ENCODE assay signal across 16 cellular contexts in the genomic region with DNA sequence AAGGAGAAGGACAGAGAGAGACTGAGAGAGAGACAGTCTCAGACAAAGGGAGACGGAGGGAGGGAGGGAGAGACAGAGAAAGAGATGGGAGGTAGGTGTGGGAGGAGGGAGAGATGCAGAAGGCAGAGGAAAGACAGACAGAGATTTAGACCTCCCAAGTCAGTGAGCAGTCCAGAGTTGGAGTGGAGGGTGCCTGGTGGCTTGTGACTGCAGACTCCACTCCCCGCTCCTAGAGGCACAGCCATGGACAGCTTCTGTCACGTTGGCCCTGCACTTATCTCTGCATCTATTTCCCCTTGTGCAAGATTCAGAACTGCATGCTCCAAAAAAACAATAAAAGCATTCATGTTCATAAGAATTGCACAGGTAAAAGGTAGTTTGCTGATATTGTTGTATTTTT. TPM values are rescaled to one million over a fixed set of nuclear protein-coding genes. Genes with fewer than 3 reads are reported as not detected.
DNase-seq lines count a peak whose midpoint lies in the region; ATAC-seq and TF ChIP-seq lines count a peak whose summit lies in the region.
"Had no signal": no experiment of that assay in that cellular context is flagged by ENCODE, and none has a peak within 500 bp of the region (broad histone marks: within the 10 kb centered on the region; RNA-seq: fewer than 3 reads in every experiment).

No MANE protein-coding gene starts in this region.

- peak overlapping the region; percentile 99 for H3K4me3 Mint-ChIP-seq in activated naive CD4-positive, alpha-beta T cell treated with anti-CD3 and anti-CD28 coated beads, Interleukin-2, amount 10 ng/mL, durations not matched to agents 7 days and 5 days
- H3K4me3 Mint-ChIP-seq in activated T-helper 1 cell treated with anti-CD3 and anti-CD28 coated beads, Interleukin-12 subunit alpha, Interleukin-12 subunit beta, Interleukin-2, Interleukin-4 antibody, amounts not matched to agents 30 ng/mL and 10 ng/mL and 1 ng/mL, durations not matched to agents 14 hours and 24 hours and 36 hours, result peak overlapping the region; percentile 99

- no peaks in the 10 kb centered on the region for H3K27me3 Mint-ChIP-seq in activated naive CD4-positive, alpha-beta T cell treated with anti-CD3 and anti-CD28 coated beads, Interleukin-2, amount 10 ng/mL, durations not matched to agents 7 days and 5 days
- no peaks in the 10 kb centered on the region for H3K27me3 Mint-ChIP-seq in activated T-helper 1 cell treated with anti-CD3 and anti-CD28 coated beads, Interleukin-12 subunit alpha, Interleukin-12 subunit beta, Interleukin-2, Interleukin-4 antibody, amounts not matched to agents 30 ng/mL and 10 ng/mL and 1 ng/mL, durations not matched to agents 14 hours and 24 hours and 36 hours (ENCODE audit: insufficient read depth)

- ATAC-seq in mucosa of descending colon, result peak; percentile 28
- ATAC-seq in GM21423 (IDR thresholded peaks at IDR 0.05; ENCODE audit: unreplicated experiment), result no peak
- ATAC-seq: gastrocnemius medialis had no signal

- no peak overlapping the region for H3K27ac ChIP-seq in prostate gland
- H3K27ac ChIP-seq: gastrocnemius medialis, left ventricle myocardium inferior, suprapubic skin, VCaP had no signal

- H3K4me1 ChIP-seq in mucosa of descending colon (ENCODE audit: low read depth) (no peaks in the 10 kb centered on the region), prostate gland (replicated peaks) (no peaks in the 10 kb centered on the region)
- H3K4me1 ChIP-seq: gastrocnemius medialis, left ventricle myocardium inferior, suprapubic skin had no signal

- no peaks in the 10 kb centered on the region for H3K9me3 Mint-ChIP-seq in activated naive CD4-positive, alpha-beta T cell treated with anti-CD3 and anti-CD28 coated beads, Interleukin-2, amount 10 ng/mL, durations not matched to agents 7 days and 5 days
- no peaks in the 10 kb centered on the region for H3K9me3 Mint-ChIP-seq in activated T-helper 1 cell treated with anti-CD3 and anti-CD28 coated beads, Interleukin-12 subunit alpha, Interleukin-12 subunit beta, Interleukin-2, Interleukin-4 antibody, amounts not matched to agents 30 ng/mL and 10 ng/mL and 1 ng/mL, durations not matched to agents 14 hours and 24 hours and 36 hours

- no peaks in the 10 kb centered on the region for H3K9me3 ChIP-seq in mucosa of descending colon
- H3K9me3 ChIP-seq in prostate gland, result no peaks in the 10 kb centered on the region
- H3K9me3 ChIP-seq: gastrocnemius medialis, left ventricle myocardium inferior, suprapubic skin had no signal

- 42% methylated on average over 3 of the region's 3 CpGs for WGBS in prostate gland

- peaks cover 79% of the 10 kb centered on the region for H3K36me3 Mint-ChIP-seq in activated naive CD4-positive, alpha-beta T cell treated with anti-CD3 and anti-CD28 coated beads, Interleukin-2, amount 10 ng/mL, durations not matched to agents 7 days and 5 days
- H3K36me3 Mint-ChIP-seq in activated T-helper 1 cell treated with anti-CD3 and anti-CD28 coated beads, Interleukin-12 subunit alpha, Interleukin-12 subunit beta, Interleukin-2, Interleukin-4 antibody, amounts not matched to agents 30 ng/mL and 10 ng/mL and 1 ng/mL, durations not matched to agents 14 hours and 24 hours and 36 hours (ENCODE audit: low read depth), result peaks cover 72% of the 10 kb centered on the region

- H3K4me1 Mint-ChIP-seq in activated naive CD4-positive, alpha-beta T cell treated with anti-CD3 and anti-CD28 coated beads, Interleukin-2, amount 10 ng/mL, durations not matched to agents 7 days and 5 days, result peaks cover 79% of the 10 kb centered on the region
- peaks cover 91% of the 10 kb centered on the region for H3K4me1 Mint-ChIP-seq in activated T-helper 1 cell treated with anti-CD3 and anti-CD28 coated beads, Interleukin-12 subunit alpha, Interleukin-12 subunit beta, Interleukin-2, Interleukin-4 antibody, amounts not matched to agents 30 ng/mL and 10 ng/mL and 1 ng/mL, durations not matched to agents 14 hours and 24 hours and 36 hours (ENCODE audit: low read depth)

- no peaks in the 10 kb centered on the region for H3K27me3 ChIP-seq in prostate gland (replicated peaks; ENCODE audit: insufficient read depth)
- H3K27me3 ChIP-seq: suprapubic skin had no signal

- peak overlapping the region; percentile 99 for H3K27ac Mint-ChIP-seq in activated naive CD4-positive, alpha-beta T cell treated with anti-CD3 and anti-CD28 coated beads, Interleukin-2, amount 10 ng/mL, durations not matched to agents 7 days and 5 days
- peak overlapping the region; percentile 98 for H3K27ac Mint-ChIP-seq in activated T-helper 1 cell treated with anti-CD3 and anti-CD28 coated beads, Interleukin-12 subunit alpha, Interleukin-12 subunit beta, Interleukin-2, Interleukin-4 antibody, amounts not matched to agents 30 ng/mL and 10 ng/mL and 1 ng/mL, durations not matched to agents 14 hours and 24 hours and 36 hours

- DNase-seq in activated naive CD4-positive, alpha-beta T cell treated with anti-CD3 and anti-CD28 coated beads, Interleukin-2, amount 10 ng/mL, durations not matched to agents 7 days and 5 days, result no peak
- DNase-seq in activated naive CD4-positive, alpha-beta T cell treated with Interleukin-2 at 50 U/mL for 16 hours, result no peak
- DNase-seq in activated T-helper 1 cell treated with anti-CD3 and anti-CD28 coated beads, Interleukin-12 subunit alpha, Interleukin-12 subunit beta, Interleukin-2, Interleukin-4 antibody, amounts not matched to agents 30 ng/mL and 10 ng/mL and 1 ng/mL, durations not matched to agents 14 hours and 24 hours and 36 hours (ENCODE audit: low spot score), result no peak
- DNase-seq in mucosa of descending colon (no peak), NCI-H526 treated with DMSO at 0.1 percent for 48 hours (lab: John Stamatoyannopoulos, UW) (no peak), NCI-H510A (lab: John Stamatoyannopoulos, UW) (no peak), prostate gland (ENCODE audit: low spot score) (no peak)
- DNase-seq: gastrocnemius medialis; left ventricle myocardium inferior; NCI-H446; Right ventricle myocardium superior; stimulated activated CD4-positive, alpha-beta T cell treated with anti-CD3 and anti-CD28 coated beads, Interleukin-4, amount 100 ng/mL, for 24 hours had no signal

- H3K36me3 ChIP-seq in mucosa of descending colon (ENCODE audit: low read depth) (no peaks in the 10 kb centered on the region), prostate gland (no peaks in the 10 kb centered on the region)
- H3K36me3 ChIP-seq: gastrocnemius medialis, left ventricle myocardium inferior, suprapubic skin had no signal

- TF ChIP-seq CTCF in mucosa of descending colon (IDR thresholded peaks at IDR 0.05) (no peak), prostate gland (IDR thresholded peaks at IDR 0.05) (no peak)

- intact Hi-C loops in activated T-helper 1 cell treated with anti-CD3 and anti-CD28 coated beads, Interleukin-12 subunit alpha, Interleukin-12 subunit beta, Interleukin-2, Interleukin-4 antibody, amounts not matched to agents 30 ng/mL and 10 ng/mL and 1 ng/mL, durations not matched to agents 14 hours and 24 hours and 36 hours (cut with micrococcal nuclease), result loop anchor here (5.0 kb wide), 1 partner anchor 223 kb away; a partner anchor contains a TSS
- intact Hi-C loops in mucosa of descending colon (cut with DNase I, micrococcal nuclease), result no loop called here
- intact Hi-C loops in prostate gland (cut with DNase I), result no loop called here

- H3K4me3 ChIP-seq in mucosa of descending colon, result no peak overlapping the region
- H3K4me3 ChIP-seq in prostate gland, result no peak overlapping the region
- H3K4me3 ChIP-seq: gastrocnemius medialis, left ventricle myocardium inferior, suprapubic skin had no signal

- TF ChIP-seq POLR2A in prostate gland (IDR thresholded peaks at IDR 0.05), result no peak

- CTCF ChIA-PET in activated naive CD4-positive, alpha-beta T cell treated with anti-CD3 and anti-CD28 coated beads, Interleukin-2, amount 10 ng/mL, durations not matched to agents 7 days and 5 days (lab: Charles Lee), result interaction anchor here (0.8 to 8.3 kb wide), 8 partner anchors 14 to 110 kb away, joined by 3 to 75 read pairs (median 8); no protein-coding TSS in a partner anchor

RNA-seq across cellular contexts. Expression of a gene that starts 10.7 kb away (rescaled TPM):
- total RNA-seq in activated T-helper 1 cell treated with anti-CD3 and anti-CD28 coated beads, Interleukin-12 subunit alpha, Interleukin-12 subunit beta, Interleukin-2, Interleukin-4 antibody, amounts not matched to agents 30 ng/mL and 10 ng/mL and 1 ng/mL, durations not matched to agents 14 hours and 24 hours and 36 hours, result 324 and 329 TPM in 2 replicates
- total RNA-seq in mucosa of descending colon (10 to 100 TPM in 1 of 3 donors, 1 to 10 TPM in 2; 7.8 to 14.9 (median 8.8) TPM), prostate gland (1 to 10 TPM; 2.7 to 7.7 TPM)
- total RNA-seq: LHCN-M2 had no signal

Comparison
In these comparisons a context has a peak if more than half of its experiments do, and no peak if none do; other contexts are left out.
1. RNA of a gene that starts 10.7 kb away (total RNA-seq): 324 to 329 TPM in activated T-helper 1 cell treated with anti-CD3 and anti-CD28 coated beads, Interleukin-12 subunit alpha, Interleukin-12 subunit beta, Interleukin-2, Interleukin-4 antibody, amounts not matched to agents 30 ng/mL and 10 ng/mL and 1 ng/mL, durations not matched to agents 14 hours and 24 hours and 36 hours; 7.8 to 14.9 TPM in mucosa of descending colon and 2.7 to 7.7 TPM in prostate gland; every median in the first group is over 10 times any median in the second.